Comparison of ENCODE assay signal across 22 cellular contexts in the genomic region with DNA sequence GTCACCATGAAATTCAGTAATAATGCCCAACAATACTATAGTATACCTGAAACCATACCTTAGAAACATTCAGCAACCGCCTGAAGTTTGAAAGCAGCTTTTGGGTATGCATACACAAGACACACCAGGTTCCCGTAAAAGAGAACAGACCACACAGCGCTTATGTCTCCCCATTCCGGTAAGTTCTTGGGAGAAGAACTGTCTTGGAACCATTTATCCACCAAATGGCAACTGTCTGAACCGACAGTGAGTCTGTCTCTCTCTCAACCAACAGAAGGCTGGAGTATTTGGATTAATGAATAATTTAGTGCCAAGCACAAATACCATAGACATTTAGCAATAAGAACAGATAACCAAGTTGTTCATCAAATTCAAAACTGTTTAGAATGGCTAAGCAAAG. TPM values are rescaled to one million over a fixed set of nuclear protein-coding genes. Genes with fewer than 3 reads are reported as not detected.
"Had no signal": no experiment of that assay in that cellular context is flagged by ENCODE, and none has a peak within 500 bp of the region (broad histone marks: within the 10 kb centered on the region; RNA-seq: fewer than 3 reads in every experiment).

No MANE protein-coding gene starts in this region.

- H3K27ac Mint-ChIP-seq: dendritic cell treated with granulocyte-macrophage colony-stimulating factor and Interleukin-4, amounts not matched to agents 40 ng/mL and 50 ng/mL, for 4 days; endodermal cell; naive B cell; natural killer cell treated with Interleukin-12 subunit alpha and Interleukin-12 subunit beta and Interleukin-15 and Interleukin-18, amount 100 ng/mL, for 72 hours; stimulated activated naive B cell treated with anti-CD40 and anti-IgM and Interleukin-4, amounts not matched to agents 10 μg/mL and 1 μg/mL and 100 μg/mL, for 72 hours; stimulated activated naive CD8-positive, alpha-beta T cell treated with anti-CD3 and anti-CD28 coated beads, Interleukin-15, Interleukin-2, amounts not matched to agents 100 ng/mL and 50 ng/mL, for 24 hours; type B pancreatic cell had no signal

- H3K9me3 ChIP-seq: colonic mucosa, lower lobe of right lung, prostate gland, spleen, thyroid gland had no signal

- H3K27me3 ChIP-seq: thyroid gland had no signal

- ATAC-seq: esophagus mucosa; left ventricle myocardium superior; lower lobe of right lung; natural killer cell treated with Interleukin-12 subunit alpha and Interleukin-12 subunit beta and Interleukin-15 and Interleukin-18, amount 100 ng/mL, for 72 hours; right cardiac atrium; stimulated activated naive B cell treated with anti-CD40 and anti-IgM and Interleukin-4, amounts not matched to agents 10 μg/mL and 1 μg/mL and 100 μg/mL, for 72 hours had no signal

- H3K4me1 Mint-ChIP-seq: central memory CD8-positive, alpha-beta T cell; naive B cell; stimulated activated naive B cell treated with anti-CD40 and anti-IgM and Interleukin-4, amounts not matched to agents 10 μg/mL and 1 μg/mL and 100 μg/mL, for 72 hours had no signal

- H3K27ac ChIP-seq: colonic mucosa, epithelial cell of prostate, lower lobe of right lung, prostate gland, skin epidermis, spleen, thyroid gland had no signal

- H3K4me3 ChIP-seq: colonic mucosa, lower lobe of right lung, prostate gland, skin epidermis, spleen, thyroid gland had no signal

- H3K36me3 ChIP-seq: colonic mucosa, lower lobe of right lung, prostate gland, spleen, thyroid gland had no signal

- H3K4me3 Mint-ChIP-seq: central memory CD8-positive, alpha-beta T cell; dendritic cell treated with granulocyte-macrophage colony-stimulating factor and Interleukin-4, amounts not matched to agents 40 ng/mL and 50 ng/mL, for 4 days; endodermal cell; naive B cell; natural killer cell treated with Interleukin-12 subunit alpha and Interleukin-12 subunit beta and Interleukin-15 and Interleukin-18, amount 100 ng/mL, for 72 hours; stimulated activated naive B cell treated with anti-CD40 and anti-IgM and Interleukin-4, amounts not matched to agents 10 μg/mL and 1 μg/mL and 100 μg/mL, for 72 hours; stimulated activated naive CD8-positive, alpha-beta T cell treated with anti-CD3 and anti-CD28 coated beads, Interleukin-15, Interleukin-2, amounts not matched to agents 100 ng/mL and 50 ng/mL, for 24 hours; type B pancreatic cell had no signal

- H3K4me1 ChIP-seq: colonic mucosa, lower lobe of right lung, prostate gland, spleen, thyroid gland had no signal

- H3K9me3 Mint-ChIP-seq: central memory CD8-positive, alpha-beta T cell; dendritic cell treated with granulocyte-macrophage colony-stimulating factor and Interleukin-4, amounts not matched to agents 40 ng/mL and 50 ng/mL, for 4 days; endodermal cell; naive B cell; natural killer cell treated with Interleukin-12 subunit alpha and Interleukin-12 subunit beta and Interleukin-15 and Interleukin-18, amount 100 ng/mL, for 72 hours; stimulated activated naive B cell treated with anti-CD40 and anti-IgM and Interleukin-4, amounts not matched to agents 10 μg/mL and 1 μg/mL and 100 μg/mL, for 72 hours; stimulated activated naive CD8-positive, alpha-beta T cell treated with anti-CD3 and anti-CD28 coated beads, Interleukin-15, Interleukin-2, amounts not matched to agents 100 ng/mL and 50 ng/mL, for 24 hours; type B pancreatic cell had no signal

- DNase-seq: colonic mucosa; effector CD8-positive, alpha-beta T cell; endodermal cell; foreskin melanocyte; head of caudate nucleus; left ventricle myocardium superior; lower lobe of right lung; naive B cell; nucleus accumbens; right cardiac atrium; spleen; stimulated activated naive B cell treated with anti-CD40 and anti-IgM and Interleukin-4, amounts not matched to agents 10 μg/mL and 1 μg/mL and 100 μg/mL, for 72 hours; thyroid gland had no signal

- H3K36me3 Mint-ChIP-seq: naive B cell; natural killer cell treated with Interleukin-12 subunit alpha and Interleukin-12 subunit beta and Interleukin-15 and Interleukin-18, amount 100 ng/mL, for 72 hours; stimulated activated naive B cell treated with anti-CD40 and anti-IgM and Interleukin-4, amounts not matched to agents 10 μg/mL and 1 μg/mL and 100 μg/mL, for 72 hours had no signal

RNA-seq across cellular contexts. Expression of gene RGMA, which starts 7.6 kb away (rescaled TPM):
- total RNA-seq: natural killer cell treated with Interleukin-12 subunit alpha and Interleukin-12 subunit beta and Interleukin-15 and Interleukin-18, amount 100 ng/mL, for 72 hours had no signal
